ENCODE assay signal across 21 cellular contexts in the genomic region with DNA sequence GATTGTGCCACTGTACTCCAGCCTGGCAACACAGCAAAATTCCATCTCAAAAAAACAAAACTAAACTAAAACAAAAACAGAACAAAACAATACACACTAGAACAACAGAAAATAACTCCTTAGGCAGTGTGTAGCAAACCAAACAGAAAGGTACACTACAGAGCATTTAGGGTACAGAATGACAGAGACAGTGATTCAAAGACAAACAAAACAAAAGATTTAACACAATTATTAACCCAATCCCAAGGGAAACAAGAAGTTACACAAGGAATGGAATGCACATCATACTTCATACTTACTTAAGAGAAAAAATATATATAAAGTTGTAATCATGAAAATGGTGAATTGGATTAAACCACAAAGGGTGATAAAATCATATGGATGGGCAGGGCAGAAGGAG. TPM values are rescaled to one million over a fixed set of nuclear protein-coding genes. Genes with fewer than 3 reads are reported as not detected.
DNase-seq lines count a peak whose midpoint lies in the region; ATAC-seq and TF ChIP-seq lines count a peak whose summit lies in the region.
"Had no signal": no experiment of that assay in that cellular context is flagged by ENCODE, and none has a peak within 500 bp of the region (broad histone marks: within the 10 kb centered on the region; RNA-seq: fewer than 3 reads in every experiment).

No MANE protein-coding gene starts in this region.

- ATAC-seq in CD8-positive, alpha-beta T cell, result no peak

- no peak overlapping the region for H2AFZ ChIP-seq in osteoblast (ENCODE audit: low read length)
- no peak overlapping the region for H2AFZ ChIP-seq in smooth muscle cell (ENCODE audit: low read depth)

- H3K27me3 Mint-ChIP-seq in CD8-positive, alpha-beta T cell (ENCODE audit: low read depth), result no peaks in the 10 kb centered on the region
- H3K27me3 Mint-ChIP-seq: CD4-positive, alpha-beta T cell had no signal

- no peak for TF ChIP-seq CTCF in CD8-positive, alpha-beta T cell (IDR thresholded peaks at IDR 0.05)
- TF ChIP-seq CTCF in VCaP (conservative IDR thresholded peaks at IDR 0.05), result no peak
- TF ChIP-seq CTCF in osteoblast (IDR thresholded peaks at IDR 0.05; ENCODE audit: extremely low read depth, low read depth, low read length), result no peak
- TF ChIP-seq CTCF in smooth muscle cell (IDR thresholded peaks at IDR 0.05; ENCODE audit: borderline replicate concordance, insufficient read depth, poor library complexity, severe bottlenecking), result no peak

- no peaks in the 10 kb centered on the region for H3K27me3 ChIP-seq in CD8-positive, alpha-beta T cell (ENCODE audit: insufficient read depth, low read length)
- H3K27me3 ChIP-seq in osteoblast (ENCODE audit: insufficient read depth, low read length) (no peaks in the 10 kb centered on the region), smooth muscle cell (ENCODE audit: low read depth) (no peaks in the 10 kb centered on the region)
- H3K27me3 ChIP-seq: Peyer's patch had no signal

- DNase-seq in CD8-positive, alpha-beta T cell, result no peak
- peak; percentile 22 for DNase-seq in fibroblast of gingiva (ENCODE audit: low read depth)
- DNase-seq in osteoblast (ENCODE audit: insufficient read length, low spot score, missing footprints), result peak; percentile 49
- no peak for DNase-seq in HuH-7.5 (ENCODE audit: low spot score)
- no peak for DNase-seq in pons (ENCODE audit: low spot score)
- DNase-seq in smooth muscle cell (lab: John Stamatoyannopoulos, UW; ENCODE audit: unreplicated experiment), result no peak
- DNase-seq in caudate nucleus (lab: John Stamatoyannopoulos, UW), result no peak
- DNase-seq: Caco-2; CD4-positive, alpha-beta T cell; DMS 273 treated with DMSO at 0.1 percent for 48 hours; DND-41; IMR-90; MV-4-11; NCI-H1105 treated with DMSO at 0.1 percent for 48 hours; NCI-H2029 treated with DMSO at 0.1 percent for 48 hours; NCI-H226; NCI-H524 treated with DMSO at 0.1 percent for 48 hours; NCI-H82; Peyer's patch had no signal

- no peak overlapping the region for H3K9ac ChIP-seq in smooth muscle cell (ENCODE audit: low read depth)
- H3K9ac ChIP-seq: KMS-11 had no signal

- peaks cover 20% of the 10 kb centered on the region for H3K36me3 ChIP-seq in CD8-positive, alpha-beta T cell (ENCODE audit: insufficient read depth, low read length)
- peaks cover 4% of the 10 kb centered on the region for H3K36me3 ChIP-seq in osteoblast (ENCODE audit: insufficient read depth, low read length)
- no peaks in the 10 kb centered on the region for H3K36me3 ChIP-seq in smooth muscle cell (ENCODE audit: low read depth)

- no peak overlapping the region for H3K4me3 Mint-ChIP-seq in CD8-positive, alpha-beta T cell
- H3K4me3 Mint-ChIP-seq: CD4-positive, alpha-beta T cell had no signal

- no peaks in the 10 kb centered on the region for H3K9me3 ChIP-seq in CD8-positive, alpha-beta T cell (ENCODE audit: low read length)
- no peaks in the 10 kb centered on the region for H3K9me3 ChIP-seq in osteoblast (ENCODE audit: low read depth, low read length)
- H3K9me3 ChIP-seq in smooth muscle cell (replicated peaks; ENCODE audit: low read depth), result no peaks in the 10 kb centered on the region
- H3K9me3 ChIP-seq: Caco-2, Peyer's patch had no signal

- no peaks in the 10 kb centered on the region for H4K20me1 ChIP-seq in osteoblast (ENCODE audit: insufficient read depth, low read length)
- H4K20me1 ChIP-seq in smooth muscle cell (ENCODE audit: low read depth), result no peaks in the 10 kb centered on the region

- peaks cover 58% of the 10 kb centered on the region for H3K36me3 Mint-ChIP-seq in CD8-positive, alpha-beta T cell

- H3K4me2 ChIP-seq in osteoblast (ENCODE audit: insufficient read depth, low read length) (no peak overlapping the region), smooth muscle cell (no peak overlapping the region)
- H3K4me2 ChIP-seq: KMS-11 had no signal

- H3K4me1 Mint-ChIP-seq in CD8-positive, alpha-beta T cell (ENCODE audit: low read depth), result peaks cover 22% of the 10 kb centered on the region

- no peak overlapping the region for H3K4me3 ChIP-seq in CD8-positive, alpha-beta T cell (ENCODE audit: low read depth, low read length)
- H3K4me3 ChIP-seq in osteoblast (ENCODE audit: insufficient read depth, low read length) (no peak overlapping the region), smooth muscle cell (no peak overlapping the region)
- H3K4me3 ChIP-seq: Peyer's patch had no signal

- intact Hi-C loops in CD8-positive, alpha-beta T cell (cut with DNase I, micrococcal nuclease), result no loop called here

- peak overlapping the region; percentile 32 for H3K27ac Mint-ChIP-seq in CD8-positive, alpha-beta T cell
- H3K27ac Mint-ChIP-seq: CD4-positive, alpha-beta T cell had no signal

- no peaks in the 10 kb centered on the region for H3K9me3 Mint-ChIP-seq in CD8-positive, alpha-beta T cell
- H3K9me3 Mint-ChIP-seq: CD4-positive, alpha-beta T cell had no signal

- POLR2A ChIA-PET in CD8-positive, alpha-beta T cell (lab: Charles Lee), result no interaction called here

- H3K27ac ChIP-seq in CD8-positive, alpha-beta T cell (ENCODE audit: low read depth, low read length), result no peak overlapping the region
- H3K27ac ChIP-seq in VCaP (peak overlapping the region; percentile 58), osteoblast (ENCODE audit: low read depth, low read length) (no peak overlapping the region), smooth muscle cell (ENCODE audit: low read depth) (no peak overlapping the region), caudate nucleus (ENCODE audit: low read depth, low read length) (no peak overlapping the region)
- H3K27ac ChIP-seq: KMS-11, Peyer's patch had no signal

- no peaks in the 10 kb centered on the region for H3F3A ChIP-seq in smooth muscle cell (ENCODE audit: low read depth)

- no peaks in the 10 kb centered on the region for H3K79me2 ChIP-seq in osteoblast (ENCODE audit: insufficient read depth, low read length)
- peaks cover 4% of the 10 kb centered on the region for H3K79me2 ChIP-seq in smooth muscle cell (ENCODE audit: low read depth)

- H3K4me1 ChIP-seq in CD8-positive, alpha-beta T cell (ENCODE audit: insufficient read depth, low read length), result no peaks in the 10 kb centered on the region
- no peaks in the 10 kb centered on the region for H3K4me1 ChIP-seq in osteoblast (ENCODE audit: insufficient read depth, low read length)
- no peaks in the 10 kb centered on the region for H3K4me1 ChIP-seq in smooth muscle cell (ENCODE audit: low read depth)
- H3K4me1 ChIP-seq: Caco-2 had no signal

- CTCF ChIA-PET in CD8-positive, alpha-beta T cell (lab: Charles Lee), result no interaction called here

RNA-seq across cellular contexts. Expression of gene SLC25A20, which starts 12.9 kb away (rescaled TPM):
- under 1 TPM; 0.46 to 0.64 TPM for total RNA-seq in CD8-positive, alpha-beta T cell
- 11.2 and 11.9 TPM in 2 replicates for total RNA-seq in osteoblast
- 8.9 and 14.7 TPM in 2 replicates for total RNA-seq in smooth muscle cell
- 12.1 and 14.6 TPM in 2 replicates for polyA plus RNA-seq in smooth muscle cell

RNA-seq across cellular contexts. Expression of gene ARIH2, which starts 32.9 kb away (rescaled TPM):
- total RNA-seq in CD8-positive, alpha-beta T cell, result 100 to 1,000 TPM; 225 to 242 TPM
- total RNA-seq in osteoblast (69.1 and 82.5 TPM in 2 replicates), smooth muscle cell (43.6 and 44.9 TPM in 2 replicates)
- polyA plus RNA-seq in smooth muscle cell, result 39.7 and 44.0 TPM in 2 replicates

RNA-seq across cellular contexts. Expression of gene PRKAR2A, which starts 38.1 kb away (rescaled TPM):
- total RNA-seq in CD8-positive, alpha-beta T cell, result 10 to 100 TPM; 75.2 to 75.6 TPM
- total RNA-seq in osteoblast (43.6 and 47.4 TPM in 2 replicates), smooth muscle cell (33.1 and 36.7 TPM in 2 replicates)
- polyA plus RNA-seq in smooth muscle cell, result 11.9 and 13.5 TPM in 2 replicates

Comparison
In these comparisons a context has a peak if more than half of its experiments do, and no peak if none do; other contexts are left out.
1. DNase-seq: peak in fibroblast of gingiva (single experiment) and osteoblast (single experiment); none in CD8-positive, alpha-beta T cell (0 of 7), HuH-7.5 (single experiment), pons (single experiment), smooth muscle cell (single experiment) and caudate nucleus (0 of 61).